ENCODE assay signal across 8 cellular contexts in the genomic region with DNA sequence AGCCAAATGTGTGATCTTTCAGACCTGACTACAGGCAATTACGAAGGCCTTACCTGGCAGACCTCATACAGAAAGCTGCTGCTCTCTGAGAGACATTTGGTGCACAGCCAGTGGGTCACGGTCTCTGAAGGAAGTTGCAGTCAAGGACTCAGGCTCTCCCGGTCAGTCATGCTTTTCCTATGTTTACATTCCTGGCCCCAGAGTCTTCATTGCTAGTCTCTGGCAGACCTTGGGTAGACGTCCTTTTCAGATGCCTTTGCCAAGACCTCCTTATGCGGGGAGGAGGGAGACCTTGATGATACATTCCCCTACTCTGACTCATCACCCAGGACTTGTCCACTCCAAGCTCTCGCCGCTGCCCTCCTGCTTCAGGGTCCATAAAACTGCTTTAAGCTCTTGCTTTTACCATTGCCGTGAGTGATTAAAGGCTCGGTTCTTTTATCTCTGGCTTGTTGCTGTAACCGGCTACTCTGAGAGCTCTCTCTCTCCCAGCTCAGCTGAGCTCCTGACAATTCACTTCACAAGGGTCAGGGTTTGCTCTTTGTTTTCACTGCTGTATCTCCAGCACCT.
A peak's percentile ranks its signal among the peaks of the same experiment; 100 is the strongest.
DNase-seq lines count a peak whose midpoint lies in the region; ATAC-seq and TF ChIP-seq lines count a peak whose summit lies in the region.

No MANE protein-coding gene starts in this region.

- H3K9me3 ChIP-seq in body of pancreas: no peaks in the 10 kb centered on the region
- H3K9me3 ChIP-seq in thyroid gland: no peaks in the 10 kb centered on the region
- H3K9me3 ChIP-seq in T-helper 17 cell (ENCODE audit: control insufficient read depth, low read length, poor library complexity, severe bottlenecking): no peaks in the 10 kb centered on the region

- H3K4me3 ChIP-seq in body of pancreas (no peak overlapping the region), thyroid gland (replicated peaks in 1 of 3) (no peak overlapping the region)

- H3K36me3 Mint-ChIP-seq in activated naive CD4-positive, alpha-beta T cell treated with anti-CD3 and anti-CD28 coated beads, Interleukin-2, amount 10 ng/mL, durations not matched to agents 7 days and 5 days: no peaks in the 10 kb centered on the region
- peaks cover 11% of the 10 kb centered on the region for H3K36me3 Mint-ChIP-seq in T-helper 17 cell (ENCODE audit: low read depth)

- H3K9me3 Mint-ChIP-seq in activated naive CD4-positive, alpha-beta T cell treated with anti-CD3 and anti-CD28 coated beads, Interleukin-2, amount 10 ng/mL, durations not matched to agents 7 days and 5 days: no peaks in the 10 kb centered on the region

- H3K4me3 Mint-ChIP-seq in activated naive CD4-positive, alpha-beta T cell treated with anti-CD3 and anti-CD28 coated beads, Interleukin-2, amount 10 ng/mL, durations not matched to agents 7 days and 5 days: no peak overlapping the region
- no peak overlapping the region for H3K4me3 Mint-ChIP-seq in T-helper 17 cell

- CTCF ChIA-PET in activated naive CD4-positive, alpha-beta T cell treated with anti-CD3 and anti-CD28 coated beads, Interleukin-2, amount 10 ng/mL, durations not matched to agents 7 days and 5 days (lab: Charles Lee): interaction anchor here (1.0 kb wide), 1 partner anchor 8 kb away, joined by 4 read pairs; no protein-coding TSS in a partner anchor

- H3K27ac ChIP-seq in body of pancreas (peak overlapping the region; percentile 22 to 74 (median 56)), thyroid gland (peak overlapping the region; percentile 80 to 92 (median 88))

- H3K4me1 ChIP-seq in body of pancreas: peaks cover 12% of the 10 kb centered on the region
- peaks cover 16 to 21% of the 10 kb centered on the region in 2 donors for H3K4me1 ChIP-seq in thyroid gland

- peak; percentile 92 for ATAC-seq in body of pancreas
- ATAC-seq in GM21390 (IDR thresholded peaks at IDR 0.05; ENCODE audit: unreplicated experiment): no peak
- no peak for ATAC-seq in T-helper 17 cell

- H3K27me3 ChIP-seq in body of pancreas: no peaks in the 10 kb centered on the region
- no peaks in the 10 kb centered on the region for H3K27me3 ChIP-seq in thyroid gland

- H3K27ac Mint-ChIP-seq in activated naive CD4-positive, alpha-beta T cell treated with anti-CD3 and anti-CD28 coated beads, Interleukin-2, amount 10 ng/mL, durations not matched to agents 7 days and 5 days: no peak overlapping the region
- no peak overlapping the region for H3K27ac Mint-ChIP-seq in T-helper 17 cell

- peak; percentile 78 for DNase-seq in HT-29 (ENCODE audit: low spot score)
- peak; percentile 60 to 81 (median 79) for DNase-seq in body of pancreas
- DNase-seq in kidney glomerular epithelial cell (lab: John Stamatoyannopoulos, UW): peak; percentile 100
- DNase-seq in thyroid gland: peak; percentile 97
- no peak for DNase-seq in activated naive CD4-positive, alpha-beta T cell treated with anti-CD3 and anti-CD28 coated beads, Interleukin-2, amount 10 ng/mL, durations not matched to agents 7 days and 5 days
- DNase-seq in T-helper 17 cell: no peak
- no peak for DNase-seq in T-helper 9 cell

- no peaks in the 10 kb centered on the region for H3K4me1 Mint-ChIP-seq in activated naive CD4-positive, alpha-beta T cell treated with anti-CD3 and anti-CD28 coated beads, Interleukin-2, amount 10 ng/mL, durations not matched to agents 7 days and 5 days
- peaks cover 3% of the 10 kb centered on the region for H3K4me1 Mint-ChIP-seq in T-helper 17 cell

- no peak for TF ChIP-seq CTCF in body of pancreas (IDR thresholded peaks at IDR 0.05)
- no peak for TF ChIP-seq CTCF in thyroid gland (IDR thresholded peaks at IDR 0.05)

- H3K36me3 ChIP-seq in body of pancreas (replicated peaks in 1 of 2; ENCODE audit: insufficient read depth in 1 of 2, low read depth in 2 of 2): no peaks in the 10 kb centered on the region
- no peaks in the 10 kb centered on the region for H3K36me3 ChIP-seq in thyroid gland

- 12 to 16% methylated on average over 10 of the region's 10 CpGs for WGBS in body of pancreas, 2 donors
- WGBS in thyroid gland, 2 donors: 10 to 16% methylated on average over 10 of the region's 10 CpGs

- no peaks in the 10 kb centered on the region for H3K27me3 Mint-ChIP-seq in activated naive CD4-positive, alpha-beta T cell treated with anti-CD3 and anti-CD28 coated beads, Interleukin-2, amount 10 ng/mL, durations not matched to agents 7 days and 5 days
- no peaks in the 10 kb centered on the region for H3K27me3 Mint-ChIP-seq in T-helper 17 cell

- intact Hi-C loops in body of pancreas (cut with DNase I): no loop called here
- intact Hi-C loops in thyroid gland (cut with DNase I): no loop called here

- no peak for TF ChIP-seq POLR2A in body of pancreas (IDR thresholded peaks at IDR 0.05)
- TF ChIP-seq POLR2A in thyroid gland (IDR thresholded peaks at IDR 0.05): peak in 1 of 2 donors; percentile 41

Comparison
In these comparisons a context has a peak if more than half of its experiments do, and no peak if none do; other contexts are left out.
1. DNase-seq: peak in HT-29 (single experiment), body of pancreas (4 of 4), kidney glomerular epithelial cell (single experiment) and thyroid gland (2 of 2); none in activated naive CD4-positive, alpha-beta T cell treated with anti-CD3 and anti-CD28 coated beads, Interleukin-2, amount 10 ng/mL, durations not matched to agents 7 days and 5 days (single experiment), T-helper 17 cell (0 of 3) and T-helper 9 cell (single experiment).